Comparison of ENCODE assay signal across 2 cellular contexts in the genomic region with DNA sequence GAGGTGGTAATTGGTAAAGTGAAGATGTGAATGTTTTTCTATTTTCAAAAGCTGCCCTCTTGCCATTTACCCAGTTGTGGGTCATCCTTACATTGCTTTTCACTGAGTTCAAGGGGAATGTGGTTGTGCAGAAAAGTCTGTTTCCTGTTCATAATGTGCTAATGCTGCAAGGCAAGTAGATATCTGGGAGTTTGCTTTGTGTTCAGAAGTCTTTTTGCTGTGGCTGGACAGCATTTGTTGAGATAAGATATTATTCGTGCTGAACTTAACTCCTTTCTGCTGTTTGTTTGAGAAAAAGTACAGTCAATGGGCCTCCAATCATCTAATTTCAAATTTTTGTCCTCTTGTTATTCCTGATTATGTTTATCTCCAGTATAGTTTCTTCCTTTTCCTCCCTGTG.
TF ChIP-seq lines count a peak whose summit lies in the region.

No MANE protein-coding gene starts in this region.

TF ChIP-seq in liver, 16 proteins besides CTCF, POLR2A, EP300 and RAD21:
- TF ChIP-seq, protein P1, sequence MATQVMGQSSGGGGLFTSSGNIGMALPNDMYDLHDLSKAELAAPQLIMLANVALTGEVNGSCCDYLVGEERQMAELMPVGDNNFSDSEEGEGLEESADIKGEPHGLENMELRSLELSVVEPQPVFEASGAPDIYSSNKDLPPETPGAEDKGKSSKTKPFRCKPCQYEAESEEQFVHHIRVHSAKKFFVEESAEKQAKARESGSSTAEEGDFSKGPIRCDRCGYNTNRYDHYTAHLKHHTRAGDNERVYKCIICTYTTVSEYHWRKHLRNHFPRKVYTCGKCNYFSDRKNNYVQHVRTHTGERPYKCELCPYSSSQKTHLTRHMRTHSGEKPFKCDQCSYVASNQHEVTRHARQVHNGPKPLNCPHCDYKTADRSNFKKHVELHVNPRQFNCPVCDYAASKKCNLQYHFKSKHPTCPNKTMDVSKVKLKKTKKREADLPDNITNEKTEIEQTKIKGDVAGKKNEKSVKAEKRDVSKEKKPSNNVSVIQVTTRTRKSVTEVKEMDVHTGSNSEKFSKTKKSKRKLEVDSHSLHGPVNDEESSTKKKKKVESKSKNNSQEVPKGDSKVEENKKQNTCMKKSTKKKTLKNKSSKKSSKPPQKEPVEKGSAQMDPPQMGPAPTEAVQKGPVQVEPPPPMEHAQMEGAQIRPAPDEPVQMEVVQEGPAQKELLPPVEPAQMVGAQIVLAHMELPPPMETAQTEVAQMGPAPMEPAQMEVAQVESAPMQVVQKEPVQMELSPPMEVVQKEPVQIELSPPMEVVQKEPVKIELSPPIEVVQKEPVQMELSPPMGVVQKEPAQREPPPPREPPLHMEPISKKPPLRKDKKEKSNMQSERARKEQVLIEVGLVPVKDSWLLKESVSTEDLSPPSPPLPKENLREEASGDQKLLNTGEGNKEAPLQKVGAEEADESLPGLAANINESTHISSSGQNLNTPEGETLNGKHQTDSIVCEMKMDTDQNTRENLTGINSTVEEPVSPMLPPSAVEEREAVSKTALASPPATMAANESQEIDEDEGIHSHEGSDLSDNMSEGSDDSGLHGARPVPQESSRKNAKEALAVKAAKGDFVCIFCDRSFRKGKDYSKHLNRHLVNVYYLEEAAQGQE (IDR thresholded peaks at IDR 0.05), result peak; percentile 83
- TF ChIP-seq NR2F2 (IDR thresholded peaks at IDR 0.05) (no peak), JUND (IDR thresholded peaks at IDR 0.05) (no peak), FOXA2 (IDR thresholded peaks at IDR 0.05) (no peak), HNF4G (IDR thresholded peaks at IDR 0.05) (no peak)
- TF ChIP-seq, protein P2, sequence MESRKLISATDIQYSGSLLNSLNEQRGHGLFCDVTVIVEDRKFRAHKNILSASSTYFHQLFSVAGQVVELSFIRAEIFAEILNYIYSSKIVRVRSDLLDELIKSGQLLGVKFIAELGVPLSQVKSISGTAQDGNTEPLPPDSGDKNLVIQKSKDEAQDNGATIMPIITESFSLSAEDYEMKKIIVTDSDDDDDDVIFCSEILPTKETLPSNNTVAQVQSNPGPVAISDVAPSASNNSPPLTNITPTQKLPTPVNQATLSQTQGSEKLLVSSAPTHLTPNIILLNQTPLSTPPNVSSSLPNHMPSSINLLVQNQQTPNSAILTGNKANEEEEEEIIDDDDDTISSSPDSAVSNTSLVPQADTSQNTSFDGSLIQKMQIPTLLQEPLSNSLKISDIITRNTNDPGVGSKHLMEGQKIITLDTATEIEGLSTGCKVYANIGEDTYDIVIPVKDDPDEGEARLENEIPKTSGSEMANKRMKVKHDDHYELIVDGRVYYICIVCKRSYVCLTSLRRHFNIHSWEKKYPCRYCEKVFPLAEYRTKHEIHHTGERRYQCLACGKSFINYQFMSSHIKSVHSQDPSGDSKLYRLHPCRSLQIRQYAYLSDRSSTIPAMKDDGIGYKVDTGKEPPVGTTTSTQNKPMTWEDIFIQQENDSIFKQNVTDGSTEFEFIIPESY (IDR thresholded peaks at IDR 0.05), result no peak

TF ChIP-seq in HepG2, 621 proteins besides CTCF, POLR2A, EP300 and RAD21 (continued from another document):
- TF ChIP-seq TP53 (CRISPR knock-in tag; conservative IDR thresholded peaks at IDR 0.05) (no peak), ZNF761 (CRISPR knock-in tag; conservative IDR thresholded peaks at IDR 0.05) (no peak), RXRA (CRISPR knock-in tag; IDR thresholded peaks at IDR 0.05) (no peak), SOX13 (IDR thresholded peaks at IDR 0.05) (no peak), SOX13 (CRISPR knock-in tag; conservative IDR thresholded peaks at IDR 0.05 in 1 of 2, IDR thresholded peaks at IDR 0.05 in 1 of 2) (no peak), ZNF292 (CRISPR knock-in tag; IDR thresholded peaks at IDR 0.05; ENCODE audit: borderline replicate concordance, low read depth) (no peak)
- TF ChIP-seq, protein P3, sequence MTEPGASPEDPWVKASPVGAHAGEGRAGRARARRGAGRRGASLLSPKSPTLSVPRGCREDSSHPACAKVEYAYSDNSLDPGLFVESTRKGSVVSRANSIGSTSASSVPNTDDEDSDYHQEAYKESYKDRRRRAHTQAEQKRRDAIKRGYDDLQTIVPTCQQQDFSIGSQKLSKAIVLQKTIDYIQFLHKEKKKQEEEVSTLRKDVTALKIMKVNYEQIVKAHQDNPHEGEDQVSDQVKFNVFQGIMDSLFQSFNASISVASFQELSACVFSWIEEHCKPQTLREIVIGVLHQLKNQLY (CRISPR knock-in tag; IDR thresholded peaks at IDR 0.05), result no peak
- TF ChIP-seq, protein P4, sequence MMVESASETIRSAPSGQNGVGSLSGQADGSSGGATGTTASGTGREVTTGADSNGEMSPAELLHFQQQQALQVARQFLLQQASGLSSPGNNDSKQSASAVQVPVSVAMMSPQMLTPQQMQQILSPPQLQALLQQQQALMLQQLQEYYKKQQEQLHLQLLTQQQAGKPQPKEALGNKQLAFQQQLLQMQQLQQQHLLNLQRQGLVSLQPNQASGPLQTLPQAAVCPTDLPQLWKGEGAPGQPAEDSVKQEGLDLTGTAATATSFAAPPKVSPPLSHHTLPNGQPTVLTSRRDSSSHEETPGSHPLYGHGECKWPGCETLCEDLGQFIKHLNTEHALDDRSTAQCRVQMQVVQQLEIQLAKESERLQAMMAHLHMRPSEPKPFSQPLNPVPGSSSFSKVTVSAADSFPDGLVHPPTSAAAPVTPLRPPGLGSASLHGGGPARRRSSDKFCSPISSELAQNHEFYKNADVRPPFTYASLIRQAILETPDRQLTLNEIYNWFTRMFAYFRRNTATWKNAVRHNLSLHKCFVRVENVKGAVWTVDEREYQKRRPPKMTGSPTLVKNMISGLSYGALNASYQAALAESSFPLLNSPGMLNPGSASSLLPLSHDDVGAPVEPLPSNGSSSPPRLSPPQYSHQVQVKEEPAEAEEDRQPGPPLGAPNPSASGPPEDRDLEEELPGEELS (CRISPR knock-in tag; IDR thresholded peaks at IDR 0.05), result no peak
- TF ChIP-seq, protein P5, sequence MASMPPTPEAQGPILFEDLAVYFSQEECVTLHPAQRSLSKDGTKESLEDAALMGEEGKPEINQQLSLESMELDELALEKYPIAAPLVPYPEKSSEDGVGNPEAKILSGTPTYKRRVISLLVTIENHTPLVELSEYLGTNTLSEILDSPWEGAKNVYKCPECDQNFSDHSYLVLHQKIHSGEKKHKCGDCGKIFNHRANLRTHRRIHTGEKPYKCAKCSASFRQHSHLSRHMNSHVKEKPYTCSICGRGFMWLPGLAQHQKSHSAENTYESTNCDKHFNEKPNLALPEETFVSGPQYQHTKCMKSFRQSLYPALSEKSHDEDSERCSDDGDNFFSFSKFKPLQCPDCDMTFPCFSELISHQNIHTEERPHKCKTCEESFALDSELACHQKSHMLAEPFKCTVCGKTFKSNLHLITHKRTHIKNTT (CRISPR knock-in tag; IDR thresholded peaks at IDR 0.05), result no peak
